1 cellular context compared by ENCODE assay signal in genomic region chr13:45833663-45834062, GRCh38.
TF ChIP-seq lines count a peak whose summit lies in the region.

No MANE protein-coding gene starts in this region.

TF ChIP-seq in GM23338, 12 proteins besides CTCF, POLR2A, EP300 and RAD21 (continued from another document):
- no peak for TF ChIP-seq REST (IDR thresholded peaks at IDR 0.05; ENCODE audit: unreplicated experiment)
- no peak for TF ChIP-seq NANOG (IDR thresholded peaks at IDR 0.05; ENCODE audit: borderline replicate concordance)
- no peak for TF ChIP-seq ETS1 (IDR thresholded peaks at IDR 0.05)
- TF ChIP-seq ZNF114 (CRISPR knock-in tag; IDR thresholded peaks at IDR 0.05): no peak
- no peak for TF ChIP-seq ZNF331 (CRISPR knock-in tag; IDR thresholded peaks at IDR 0.05; ENCODE audit: low read depth)
